9 cellular contexts compared by ENCODE assay signal in genomic region chr10:71985542-71986250, GRCh38. TPM values are rescaled to one million over a fixed set of nuclear protein-coding genes. Genes with fewer than 3 reads are reported as not detected.
DNase-seq lines count a peak whose midpoint lies in the region; ATAC-seq and TF ChIP-seq lines count a peak whose summit lies in the region.
"Had no signal": no experiment of that assay in that cellular context is flagged by ENCODE, and none has a peak within 500 bp of the region (broad histone marks: within the 10 kb centered on the region; RNA-seq: fewer than 3 reads in every experiment).

No MANE protein-coding gene starts in this region.

- DNase-seq in GM12864 (ENCODE audit: low read depth) (peak; percentile 33), MV-4-11 (lab: John Stamatoyannopoulos, UW) (peak; percentile 95), fibroblast of lung (ENCODE audit: low read depth in 2 of 2) (peak; percentile 76 to 96), retinal pigment epithelial cell (ENCODE audit: low read depth) (peak; percentile 79), OCI-M2 (lab: John Stamatoyannopoulos, UW; ENCODE audit: unreplicated experiment) (no peak), DMS114 treated with DMSO at 0.1 percent for 48 hours (lab: John Stamatoyannopoulos, UW; ENCODE audit: unreplicated experiment) (no peak), COLO829 (ENCODE audit: low spot score) (no peak)

- peaks cover 25% of the 10 kb centered on the region for H3K79me2 ChIP-seq in fibroblast of lung (ENCODE audit: control insufficient read depth, insufficient read depth, low read length)

- TF ChIP-seq CTCF in GM12864 (IDR thresholded peaks at IDR 0.05; ENCODE audit: low read depth, low read length, missing control alignments) (no peak), fibroblast of lung (conservative IDR thresholded peaks at IDR 0.05 in 1 of 2, IDR thresholded peaks at IDR 0.05 in 1 of 2; ENCODE audit: low read depth in 1 of 2, low read length in 2 of 2) (peak in 1 of 2 donors; percentile 16), retinal pigment epithelial cell (conservative IDR thresholded peaks at IDR 0.05; ENCODE audit: low read depth, low read length) (no peak)

- ATAC-seq in HG03439 (IDR thresholded peaks at IDR 0.05; ENCODE audit: unreplicated experiment) = no peak

- H2AFZ ChIP-seq in fibroblast of lung (ENCODE audit: low read length) = no peak overlapping the region

- H3K9me3 ChIP-seq in fibroblast of lung (ENCODE audit: control insufficient read depth, insufficient read depth, low read depth, low read length) = no peaks in the 10 kb centered on the region

- peak overlapping the region; percentile 78 for H3K27ac ChIP-seq in fibroblast of lung (ENCODE audit: insufficient read depth, low read length)

- no peak overlapping the region for H3K9ac ChIP-seq in fibroblast of lung (ENCODE audit: insufficient read depth, low read length)

- no peaks in the 10 kb centered on the region for H3K36me3 ChIP-seq in fibroblast of lung (ENCODE audit: control insufficient read depth, insufficient read depth, low read length)

- H4K20me1 ChIP-seq in fibroblast of lung (ENCODE audit: control insufficient read depth, extremely low read depth, insufficient read depth, low read length) = no peaks in the 10 kb centered on the region

- H3K27me3 ChIP-seq in fibroblast of lung (ENCODE audit: control insufficient read depth, insufficient read depth, low read length) = no peaks in the 10 kb centered on the region

- H3K4me2 ChIP-seq in fibroblast of lung (ENCODE audit: extremely low read depth, insufficient read depth, low read length) = peak overlapping the region; percentile 29

- H3K4me1 ChIP-seq in fibroblast of lung (ENCODE audit: control insufficient read depth, extremely low read depth, insufficient read depth, low read length) = peaks cover 37% of the 10 kb centered on the region

- H3K4me3 ChIP-seq in GM12864 (ENCODE audit: low read depth, low read length) = no peak overlapping the region
- no peak overlapping the region for H3K4me3 ChIP-seq in fibroblast of lung (replicated peaks in 1 of 4; ENCODE audit: control extremely low read depth in 1 of 4, insufficient read depth in 1 of 4, low read depth in 3 of 4, low read length in 4 of 4)
- no peak overlapping the region for H3K4me3 ChIP-seq in retinal pigment epithelial cell (ENCODE audit: low read length)

RNA-seq across cellular contexts. Expression of gene CHST3, which starts 21.5 kb away (rescaled TPM):
- total RNA-seq in fibroblast of lung = 24.1 and 29.9 TPM in 2 replicates
- 8.1 and 9.1 TPM in 2 replicates for polyA plus RNA-seq in fibroblast of lung
- polyA plus RNA-seq in fibroblast of lung (2012) = 9.1 and 11.8 TPM in 2 replicates
- polyA minus RNA-seq in fibroblast of lung (ENCODE audit: low replicate concordance) = 15.8 and 16.8 TPM in 2 replicates
- polyA plus RNA-seq: IgD-negative memory B cell had no signal

Comparison
In these comparisons a context has a peak if more than half of its experiments do, and no peak if none do; other contexts are left out.
1. DNase-seq: peak in GM12864 (single experiment), MV-4-11 (single experiment), fibroblast of lung (2 of 2) and retinal pigment epithelial cell (single experiment); none in OCI-M2 (single experiment), DMS114 treated with DMSO at 0.1 percent for 48 hours (single experiment) and COLO829 (single experiment).